Comparison of ENCODE assay signal across 20 cellular contexts in genomic region chr5:134637106-134637721, GRCh38. TPM values are rescaled to one million over a fixed set of nuclear protein-coding genes. Genes with fewer than 3 reads are reported as not detected.
DNase-seq lines count a peak whose midpoint lies in the region; ATAC-seq and TF ChIP-seq lines count a peak whose summit lies in the region.
"Had no signal": no experiment of that assay in that cellular context is flagged by ENCODE, and none has a peak within 500 bp of the region (broad histone marks: within the 10 kb centered on the region; RNA-seq: fewer than 3 reads in every experiment).

No MANE protein-coding gene starts in this region.

- BruUV-seq in PC-3 (replicated peaks; lab: Mats Ljungman, UMichigan), result no TSS peak

- TF ChIP-seq CTCF in PC-3 (conservative IDR thresholded peaks at IDR 0.05; ENCODE audit: low read depth, low read length) (no peak), foreskin keratinocyte (conservative IDR thresholded peaks at IDR 0.05) (no peak), progenitor cell of endocrine pancreas (IDR thresholded peaks at IDR 0.05; ENCODE audit: unreplicated experiment) (no peak)

- H3K4me2 ChIP-seq in PC-3 (ENCODE audit: low read length), result no peak overlapping the region

- H3K4me3 ChIP-seq in PC-3 (ENCODE audit: low read length), result no peak overlapping the region
- H3K4me3 ChIP-seq: adrenal gland, colonic mucosa, mucosa of descending colon had no signal

- no peaks in the 10 kb centered on the region for H3K9me3 Mint-ChIP-seq in progenitor cell of endocrine pancreas (ENCODE audit: low read depth)
- H3K9me3 Mint-ChIP-seq: stimulated activated naive B cell treated with anti-CD40 and anti-IgM and Interleukin-4, amounts not matched to agents 10 μg/mL and 1 μg/mL and 100 μg/mL, for 72 hours had no signal

- peaks cover 25% of the 10 kb centered on the region for H3K4me1 Mint-ChIP-seq in progenitor cell of endocrine pancreas (ENCODE audit: low read depth)
- H3K4me1 Mint-ChIP-seq: stimulated activated naive B cell treated with anti-CD40 and anti-IgM and Interleukin-4, amounts not matched to agents 10 μg/mL and 1 μg/mL and 100 μg/mL, for 72 hours had no signal

- DNase-seq in DMS79 treated with DMSO at 0.1 percent for 48 hours (lab: John Stamatoyannopoulos, UW), result peak; percentile 20
- DNase-seq in PC-3, result peak; percentile 74
- peak; percentile 48 to 76 for DNase-seq in foreskin keratinocyte
- DNase-seq in progenitor cell of endocrine pancreas (ENCODE audit: low spot score, unreplicated experiment), result no peak
- no peak for DNase-seq in dedifferentiated amniotic fluid mesenchymal stem cell (ENCODE audit: extremely low spot score)
- no peak for DNase-seq in activated CD8-positive, alpha-beta memory T cell treated with anti-CD3 and anti-CD28 coated beads, Interleukin-2, amount 50 U/mL, for 4 hours
- DNase-seq: activated CD4-positive, alpha-beta T cell treated with anti-CD3 and anti-CD28 coated beads, Interleukin-2, amount 50 U/mL, for 48 hours; activated T-cell treated with anti-CD3 and anti-CD28 coated beads for 4 hours; colonic mucosa; DND-41; mucosa of descending colon; NCI-H1417 treated with DMSO at 0.1 percent for 48 hours; NCI-H510A; stimulated activated CD4-positive, alpha-beta T cell treated with anti-CD3 and anti-CD28 coated beads, Interleukin-2, amount 100 ng/mL, for 24 hours; stimulated activated naive B cell treated with anti-CD40 and anti-IgM and Interleukin-4, amounts not matched to agents 10 μg/mL and 1 μg/mL and 100 μg/mL, for 72 hours had no signal

- H3K4me1 ChIP-seq in PC-3 (ENCODE audit: insufficient read depth, low read length) (no peaks in the 10 kb centered on the region), foreskin keratinocyte (no peaks in the 10 kb centered on the region)
- H3K4me1 ChIP-seq: colonic mucosa had no signal

- H3K27ac ChIP-seq in PC-3 (ENCODE audit: low read length) (peak overlapping the region; percentile 17; the same call in 1 of the 2 replicates), foreskin keratinocyte (no peak overlapping the region)
- H3K27ac ChIP-seq: adrenal gland had no signal

- no peaks in the 10 kb centered on the region for H3K27me3 Mint-ChIP-seq in progenitor cell of endocrine pancreas
- H3K27me3 Mint-ChIP-seq: stimulated activated naive B cell treated with anti-CD40 and anti-IgM and Interleukin-4, amounts not matched to agents 10 μg/mL and 1 μg/mL and 100 μg/mL, for 72 hours had no signal

- peaks cover 4% of the 10 kb centered on the region for H3K79me2 ChIP-seq in PC-3 (ENCODE audit: low read length)

- H3K27me3 ChIP-seq in PC-3 (ENCODE audit: low read length) (no peaks in the 10 kb centered on the region), foreskin keratinocyte (no peaks in the 10 kb centered on the region)
- H3K27me3 ChIP-seq: adrenal gland, colonic mucosa had no signal

- no peaks in the 10 kb centered on the region for H3K9me3 ChIP-seq in PC-3 (ENCODE audit: low read length)
- H3K9me3 ChIP-seq: adrenal gland, colonic mucosa, mucosa of descending colon had no signal

- no peaks in the 10 kb centered on the region for H3K36me3 Mint-ChIP-seq in progenitor cell of endocrine pancreas (ENCODE audit: insufficient read depth)
- H3K36me3 Mint-ChIP-seq: stimulated activated naive B cell treated with anti-CD40 and anti-IgM and Interleukin-4, amounts not matched to agents 10 μg/mL and 1 μg/mL and 100 μg/mL, for 72 hours had no signal

- peak overlapping the region; percentile 41; the same call in 1 of the 2 replicates for H2AFZ ChIP-seq in PC-3 (ENCODE audit: low read length)

- H3K9me2 ChIP-seq in PC-3 (replicated peaks; ENCODE audit: low read length), result no peaks in the 10 kb centered on the region

- H4K20me1 ChIP-seq in PC-3 (ENCODE audit: low read length), result no peaks in the 10 kb centered on the region

- ATAC-seq in PC-3 (peak; percentile 14; the same call in 1 of the 2 replicates), foreskin keratinocyte (peak; percentile 37), HG03457 (IDR thresholded peaks at IDR 0.05; ENCODE audit: unreplicated experiment) (no peak), HG03439 (IDR thresholded peaks at IDR 0.05; ENCODE audit: unreplicated experiment) (no peak)
- ATAC-seq: left lobe of liver; SK-N-SH treated with all-trans-retinoic acid at 6 μM for 48 hours; stimulated activated naive B cell treated with anti-CD40 and anti-IgM and Interleukin-4, amounts not matched to agents 10 μg/mL and 1 μg/mL and 100 μg/mL, for 72 hours had no signal

- no peaks in the 10 kb centered on the region for H3F3A ChIP-seq in PC-3 (ENCODE audit: low read length, unreplicated experiment)

- CTCF ChIA-PET in PC-3 (lab: Charles Lee), result no interaction called here

- intact Hi-C loops in PC-3 (cut with micrococcal nuclease), result no loop called here

- H3K27ac Mint-ChIP-seq in progenitor cell of endocrine pancreas, result peak overlapping the region; percentile 90
- H3K27ac Mint-ChIP-seq: stimulated activated naive B cell treated with anti-CD40 and anti-IgM and Interleukin-4, amounts not matched to agents 10 μg/mL and 1 μg/mL and 100 μg/mL, for 72 hours had no signal

- H3K9ac ChIP-seq in PC-3 (ENCODE audit: low read length), result no peak overlapping the region

- H3K36me3 ChIP-seq in PC-3 (ENCODE audit: low read depth, low read length), result no peaks in the 10 kb centered on the region
- H3K36me3 ChIP-seq: adrenal gland, colonic mucosa had no signal

- POLR2A ChIA-PET in PC-3 (lab: Charles Lee; ENCODE audit: unreplicated experiment), result no interaction called here

- no peak overlapping the region for H3K4me3 Mint-ChIP-seq in progenitor cell of endocrine pancreas (ENCODE audit: low read depth)
- H3K4me3 Mint-ChIP-seq: stimulated activated naive B cell treated with anti-CD40 and anti-IgM and Interleukin-4, amounts not matched to agents 10 μg/mL and 1 μg/mL and 100 μg/mL, for 72 hours had no signal

RNA-seq across cellular contexts. Expression of gene SAR1B, which starts 4.6 kb away (rescaled TPM):
- 29.1 and 68.4 TPM in 2 replicates for total RNA-seq in PC-3 (2014; rRNA removed)
- total RNA-seq in foreskin keratinocyte, result 41.3 and 43.2 TPM in 2 replicates
- polyA plus RNA-seq in foreskin keratinocyte, result 29.7 and 34.5 TPM in 2 replicates
- 51.9 and 54.8 TPM in 2 replicates for total RNA-seq in progenitor cell of endocrine pancreas

RNA-seq across cellular contexts. Expression of gene SEC24A, which starts 11.4 kb away (rescaled TPM):
- total RNA-seq in PC-3 (2014; rRNA removed), result 5.6 and 7.7 TPM in 2 replicates
- total RNA-seq in foreskin keratinocyte, result 16.1 and 18.3 TPM in 2 replicates
- polyA plus RNA-seq in foreskin keratinocyte, result 3.4 and 3.8 TPM in 2 replicates
- 25.1 and 27.0 TPM in 2 replicates for total RNA-seq in progenitor cell of endocrine pancreas

Comparison
In these comparisons a context has a peak if more than half of its experiments do, and no peak if none do; other contexts are left out.
1. DNase-seq: peak in DMS79 treated with DMSO at 0.1 percent for 48 hours (single experiment), PC-3 (single experiment) and foreskin keratinocyte (2 of 2); none in progenitor cell of endocrine pancreas (single experiment), dedifferentiated amniotic fluid mesenchymal stem cell (single experiment) and activated CD8-positive, alpha-beta memory T cell treated with anti-CD3 and anti-CD28 coated beads, Interleukin-2, amount 50 U/mL, for 4 hours (single experiment).
2. ATAC-seq: peak in PC-3 (single experiment) and foreskin keratinocyte (single experiment); none in HG03457 (single experiment) and HG03439 (single experiment).